Comparison of ENCODE assay signal across 16 cellular contexts in the genomic region with DNA sequence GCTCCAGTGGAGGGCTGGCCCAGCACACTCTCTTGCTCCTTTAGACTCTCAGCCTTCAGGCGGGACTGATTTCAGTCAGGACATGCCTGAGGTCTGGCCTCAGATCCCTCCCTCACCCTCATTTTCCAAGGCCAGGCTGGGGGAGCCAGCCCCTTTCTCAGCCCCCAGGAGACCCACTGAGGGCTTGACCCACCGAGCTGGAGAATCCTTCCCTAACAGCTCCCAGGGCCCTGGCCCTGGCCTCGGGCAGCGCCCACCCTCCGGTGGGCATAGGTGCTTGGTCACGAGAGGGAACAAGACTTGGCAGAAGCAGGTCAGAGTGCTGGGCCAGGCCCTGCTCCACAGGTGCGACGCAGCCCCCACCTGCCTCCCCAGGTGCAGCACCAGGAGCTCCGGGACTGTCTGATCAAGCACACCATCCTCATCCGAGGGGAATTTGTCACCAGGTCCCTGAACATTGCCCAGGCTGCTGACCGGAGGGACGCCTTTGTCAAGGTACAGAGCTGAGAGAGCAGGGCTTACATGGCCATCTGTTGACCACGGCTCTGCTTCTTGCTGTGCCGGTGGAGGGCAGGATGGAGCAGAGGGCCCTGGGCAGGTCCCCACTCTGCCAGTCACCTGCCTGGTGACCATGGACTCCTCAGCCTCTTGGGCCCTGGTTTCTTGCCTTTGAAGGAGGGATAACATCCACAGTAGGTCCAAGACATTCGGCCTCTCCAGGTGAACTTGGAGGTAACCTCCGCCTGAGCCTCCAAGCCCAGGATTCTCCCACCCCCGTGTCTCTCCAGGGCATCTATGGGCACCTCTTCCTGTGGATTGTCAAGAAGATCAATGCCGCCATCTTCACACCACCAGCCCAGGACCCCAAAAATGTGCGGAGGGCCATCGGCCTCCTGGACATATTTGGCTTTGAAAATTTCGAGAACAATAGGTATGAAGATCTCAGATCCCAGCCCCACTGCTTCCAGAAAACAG. TPM values are rescaled to one million over a fixed set of nuclear protein-coding genes. Genes with fewer than 3 reads are reported as not detected.
"Had no signal": no experiment of that assay in that cellular context is flagged by ENCODE, and none has a peak within 500 bp of the region (broad histone marks: within the 10 kb centered on the region; RNA-seq: fewer than 3 reads in every experiment).

No MANE protein-coding gene starts in this region.

- H3K27ac Mint-ChIP-seq: activated CD4-positive, alpha-beta T cell treated with anti-CD3 and anti-CD28 coated beads for 36 hours; activated naive CD8-positive, alpha-beta T cell treated with anti-CD3 and anti-CD28 coated beads, Interleukin-2, amount 50 U/mL, for 24 hours; progenitor cell of endocrine pancreas had no signal

- H3K27me3 Mint-ChIP-seq: activated CD4-positive, alpha-beta T cell treated with anti-CD3 and anti-CD28 coated beads for 36 hours; activated naive CD8-positive, alpha-beta T cell treated with anti-CD3 and anti-CD28 coated beads, Interleukin-2, amount 50 U/mL, for 24 hours; naive B cell had no signal

- H3K9me3 ChIP-seq: right lobe of liver had no signal

- H3K36me3 ChIP-seq: right lobe of liver had no signal

- H3K4me1 ChIP-seq: right lobe of liver had no signal

- H3K27ac ChIP-seq: right lobe of liver had no signal

- DNase-seq: activated CD4-positive, alpha-beta T cell treated with anti-CD3 and anti-CD28 coated beads for 36 hours; activated gamma-delta T cell treated with Interleukin-2 at 50 U/mL for 16 hours; activated naive CD8-positive, alpha-beta T cell treated with anti-CD3 and anti-CD28 coated beads, Interleukin-2, amount 50 U/mL, for 24 hours; activated T-cell treated with anti-CD3 and anti-CD28 coated beads, Interleukin-2, amount 50 U/mL, for 1 hour; effector CD8-positive, alpha-beta T cell; kidney; naive B cell; stimulated activated naive CD4-positive, alpha-beta T cell treated with Interleukin-2 at 50 U/mL for 16 hours; T-helper 9 cell had no signal

- H3K36me3 Mint-ChIP-seq: naive B cell had no signal

- H3K4me3 Mint-ChIP-seq: activated CD4-positive, alpha-beta T cell treated with anti-CD3 and anti-CD28 coated beads for 36 hours; activated naive CD8-positive, alpha-beta T cell treated with anti-CD3 and anti-CD28 coated beads, Interleukin-2, amount 50 U/mL, for 24 hours had no signal

- H3K9me3 Mint-ChIP-seq: activated naive CD8-positive, alpha-beta T cell treated with anti-CD3 and anti-CD28 coated beads, Interleukin-2, amount 50 U/mL, for 24 hours; naive B cell had no signal

- FAIRE-seq: astrocyte, colon, frontal cortex, kidney had no signal

- H3K4me3 ChIP-seq: right lobe of liver had no signal

- H3K27me3 ChIP-seq: right lobe of liver had no signal

RNA-seq across cellular contexts. Expression of a gene that starts 46.3 kb away (rescaled TPM):
- total RNA-seq: progenitor cell of endocrine pancreas, SK-MEL-5 had no signal
- polyA plus RNA-seq: fibroblast of lung had no signal
